Comparison of ENCODE assay signal across 19 cellular contexts in genomic region chr22:37224757-37225420, GRCh38. TPM values are rescaled to one million over a fixed set of nuclear protein-coding genes. Genes with fewer than 3 reads are reported as not detected.
DNase-seq lines count a peak whose midpoint lies in the region; ATAC-seq and TF ChIP-seq lines count a peak whose summit lies in the region.
"Had no signal": no experiment of that assay in that cellular context is flagged by ENCODE, and none has a peak within 500 bp of the region (broad histone marks: within the 10 kb centered on the region; RNA-seq: fewer than 3 reads in every experiment).

No MANE protein-coding gene starts in this region.

- H3K4me3 Mint-ChIP-seq in activated T-cell treated with anti-CD3 and anti-CD28 coated beads, Interleukin-2, amount 50 U/mL, for 24 hours: peak overlapping the region; percentile 11
- H3K4me3 Mint-ChIP-seq in activated T-cell treated with anti-CD3 and anti-CD28 coated beads, Interleukin-2, amount 50 U/mL, for 4 hours: no peak overlapping the region
- H3K4me3 Mint-ChIP-seq in activated naive CD8-positive, alpha-beta T cell treated with anti-CD3 and anti-CD28 coated beads, Interleukin-2, amount 50 U/mL, for 24 hours: peak overlapping the region; percentile 4

- no peak overlapping the region for H3K9ac ChIP-seq in OCI-LY1 (ENCODE audit: low read length)

- no peaks in the 10 kb centered on the region for H4K20me1 ChIP-seq in OCI-LY1 (ENCODE audit: insufficient read depth, low read length)
- H4K20me1 ChIP-seq in osteoblast (ENCODE audit: insufficient read depth, low read length): peaks cover 6% of the 10 kb centered on the region

- no peak for ATAC-seq in activated T-cell treated with anti-CD3 and anti-CD28 coated beads, Interleukin-2, amount 50 U/mL, for 4 hours
- ATAC-seq in activated naive CD8-positive, alpha-beta T cell treated with anti-CD3 and anti-CD28 coated beads, Interleukin-2, amount 50 U/mL, for 24 hours: no peak
- ATAC-seq: pancreas had no signal

- 0 out of 2 replicates have a peak, but pooled peaks cover 4% of the 10 kb centered on the region for H3F3A ChIP-seq in OCI-LY1 (ENCODE audit: insufficient read depth, low read length)

- H3K36me3 Mint-ChIP-seq in activated T-cell treated with anti-CD3 and anti-CD28 coated beads, Interleukin-2, amount 50 U/mL, for 24 hours (ENCODE audit: low read depth): peaks cover 88% of the 10 kb centered on the region
- H3K36me3 Mint-ChIP-seq in activated T-cell treated with anti-CD3 and anti-CD28 coated beads, Interleukin-2, amount 50 U/mL, for 4 hours (ENCODE audit: insufficient read depth): peaks cover 40% of the 10 kb centered on the region
- peaks cover 77% of the 10 kb centered on the region for H3K36me3 Mint-ChIP-seq in activated naive CD8-positive, alpha-beta T cell treated with anti-CD3 and anti-CD28 coated beads, Interleukin-2, amount 50 U/mL, for 24 hours (ENCODE audit: low read depth)

- H3K4me2 ChIP-seq in OCI-LY1 (ENCODE audit: low read length): no peak overlapping the region
- no peak overlapping the region for H3K4me2 ChIP-seq in osteoblast (ENCODE audit: insufficient read depth, low read length)

- no peaks in the 10 kb centered on the region for H3K27me3 ChIP-seq in OCI-LY1 (ENCODE audit: insufficient read depth, low read length)
- no peaks in the 10 kb centered on the region for H3K27me3 ChIP-seq in osteoblast (ENCODE audit: insufficient read depth, low read length)
- H3K27me3 ChIP-seq: breast epithelium, pancreas had no signal

- peaks cover 23% of the 10 kb centered on the region for H3K4me1 ChIP-seq in OCI-LY1 (ENCODE audit: insufficient read depth, low read length, severe bottlenecking)
- peaks cover 21% of the 10 kb centered on the region for H3K4me1 ChIP-seq in osteoblast (ENCODE audit: insufficient read depth, low read length)
- H3K4me1 ChIP-seq: breast epithelium, Caco-2, pancreas had no signal

- H3K4me3 ChIP-seq in OCI-LY1 (ENCODE audit: low read depth, low read length, poor library complexity, severe bottlenecking) (no peak overlapping the region), osteoblast (ENCODE audit: insufficient read depth, low read length) (no peak overlapping the region)
- H3K4me3 ChIP-seq: breast epithelium, pancreas had no signal

- H3K9me2 ChIP-seq in OCI-LY1 (ENCODE audit: low read depth, low read length): no peaks in the 10 kb centered on the region

- TF ChIP-seq CTCF in OCI-LY1 (IDR thresholded peaks at IDR 0.05; ENCODE audit: low read length): no peak
- TF ChIP-seq CTCF in osteoblast (IDR thresholded peaks at IDR 0.05; ENCODE audit: extremely low read depth, low read depth, low read length): no peak

- H3K27me3 Mint-ChIP-seq in activated T-cell treated with anti-CD3 and anti-CD28 coated beads, Interleukin-2, amount 50 U/mL, for 24 hours: no peaks in the 10 kb centered on the region
- no peaks in the 10 kb centered on the region for H3K27me3 Mint-ChIP-seq in activated T-cell treated with anti-CD3 and anti-CD28 coated beads, Interleukin-2, amount 50 U/mL, for 4 hours (ENCODE audit: low read depth)
- H3K27me3 Mint-ChIP-seq in activated naive CD8-positive, alpha-beta T cell treated with anti-CD3 and anti-CD28 coated beads, Interleukin-2, amount 50 U/mL, for 24 hours: no peaks in the 10 kb centered on the region

- H2AFZ ChIP-seq in OCI-LY1 (ENCODE audit: low read length) (no peak overlapping the region), osteoblast (ENCODE audit: low read length) (no peak overlapping the region)

- H3K36me3 ChIP-seq in OCI-LY1 (ENCODE audit: insufficient read depth, low read length) (peaks cover 65% of the 10 kb centered on the region), osteoblast (ENCODE audit: insufficient read depth, low read length) (peaks cover 16% of the 10 kb centered on the region)
- H3K36me3 ChIP-seq: breast epithelium, pancreas had no signal

- H3K9me3 ChIP-seq in OCI-LY1 (ENCODE audit: low read length) (peaks cover 4% of the 10 kb centered on the region; the same call in 1 of the 2 replicates), osteoblast (ENCODE audit: low read depth, low read length) (no peaks in the 10 kb centered on the region)
- H3K9me3 ChIP-seq: breast epithelium, Caco-2, pancreas had no signal

- DNase-seq in activated T-cell treated with anti-CD3 and anti-CD28 coated beads, Interleukin-2, amount 50 U/mL, for 24 hours: no peak
- no peak for DNase-seq in activated T-cell treated with anti-CD3 and anti-CD28 coated beads, Interleukin-2, amount 50 U/mL, for 4 hours
- no peak for DNase-seq in activated naive CD8-positive, alpha-beta T cell treated with anti-CD3 and anti-CD28 coated beads, Interleukin-2, amount 50 U/mL, for 24 hours
- peak; percentile 77 for DNase-seq in osteoblast (ENCODE audit: insufficient read length, low spot score, missing footprints)
- no peak for DNase-seq in retina
- DNase-seq in anterior cingulate cortex (lab: John Stamatoyannopoulos, UW): no peak
- DNase-seq in LoVo (ENCODE audit: low spot score): no peak
- DNase-seq: kidney, midbrain, NCI-H2081, NCI-H526 treated with DMSO at 0.1 percent for 48 hours, pancreas had no signal

- H3K27ac Mint-ChIP-seq in activated T-cell treated with anti-CD3 and anti-CD28 coated beads, Interleukin-2, amount 50 U/mL, for 24 hours: peak overlapping the region; percentile 96
- H3K27ac Mint-ChIP-seq in activated naive CD8-positive, alpha-beta T cell treated with anti-CD3 and anti-CD28 coated beads, Interleukin-2, amount 50 U/mL, for 24 hours: peak overlapping the region; percentile 76

- H3K9me3 Mint-ChIP-seq in activated T-cell treated with anti-CD3 and anti-CD28 coated beads, Interleukin-2, amount 50 U/mL, for 24 hours: peaks cover 10% of the 10 kb centered on the region
- peaks cover 12% of the 10 kb centered on the region for H3K9me3 Mint-ChIP-seq in activated T-cell treated with anti-CD3 and anti-CD28 coated beads, Interleukin-2, amount 50 U/mL, for 4 hours
- peaks cover 4% of the 10 kb centered on the region for H3K9me3 Mint-ChIP-seq in activated naive CD8-positive, alpha-beta T cell treated with anti-CD3 and anti-CD28 coated beads, Interleukin-2, amount 50 U/mL, for 24 hours

- peaks cover 91% of the 10 kb centered on the region for H3K4me1 Mint-ChIP-seq in activated T-cell treated with anti-CD3 and anti-CD28 coated beads, Interleukin-2, amount 50 U/mL, for 24 hours (ENCODE audit: low read depth)
- peaks cover 90% of the 10 kb centered on the region for H3K4me1 Mint-ChIP-seq in activated T-cell treated with anti-CD3 and anti-CD28 coated beads, Interleukin-2, amount 50 U/mL, for 4 hours (ENCODE audit: low read depth)
- H3K4me1 Mint-ChIP-seq in activated naive CD8-positive, alpha-beta T cell treated with anti-CD3 and anti-CD28 coated beads, Interleukin-2, amount 50 U/mL, for 24 hours: peaks cover 91% of the 10 kb centered on the region

- H3K79me2 ChIP-seq in OCI-LY1 (ENCODE audit: insufficient read depth, low read length) (no peaks in the 10 kb centered on the region), osteoblast (ENCODE audit: insufficient read depth, low read length) (no peaks in the 10 kb centered on the region)

- H3K27ac ChIP-seq in OCI-LY1 (ENCODE audit: low read depth, low read length, poor library complexity, severe bottlenecking) (peak overlapping the region; percentile 60), osteoblast (ENCODE audit: low read depth, low read length) (no peak overlapping the region)
- H3K27ac ChIP-seq: breast epithelium, pancreas had no signal

RNA-seq across cellular contexts. Expression of gene SSTR3, which starts 12.6 kb away (rescaled TPM):
- 1 to 10 TPM; 1.7 to 2.3 (median 1.9) TPM for total RNA-seq in activated T-cell treated with anti-CD3 and anti-CD28 coated beads, Interleukin-2, amount 50 U/mL, for 4 hours
- not detected in 2 replicates for total RNA-seq in osteoblast
- total RNA-seq: breast epithelium, Caco-2, fibroblast of lung, H4, RPMI7951, skeletal muscle tissue had no signal

RNA-seq across cellular contexts. Expression of gene RAC2, which starts 19.2 kb away (rescaled TPM):
- total RNA-seq in activated T-cell treated with anti-CD3 and anti-CD28 coated beads, Interleukin-2, amount 50 U/mL, for 4 hours: 100 to 1,000 TPM; 388 to 432 (median 395) TPM
- 13.6 and 14.5 TPM in 2 replicates for total RNA-seq in osteoblast

RNA-seq across cellular contexts. Expression of gene C1QTNF6, which starts 36.8 kb away (rescaled TPM):
- 1 to 10 TPM in 2 of 3 donors, under 1 TPM in 1; 0.96 to 2.4 (median 1.2) TPM for total RNA-seq in activated T-cell treated with anti-CD3 and anti-CD28 coated beads, Interleukin-2, amount 50 U/mL, for 4 hours
- 11.9 and 18.3 TPM in 2 replicates for total RNA-seq in osteoblast

RNA-seq across cellular contexts. Expression of gene CYTH4, which starts 57.4 kb away (rescaled TPM):
- 10 to 100 TPM in 1 of 3 donors, 1 to 10 TPM in 2; 9.0 to 10.9 (median 9.7) TPM for total RNA-seq in activated T-cell treated with anti-CD3 and anti-CD28 coated beads, Interleukin-2, amount 50 U/mL, for 4 hours
- 0.59 and 0.72 TPM in 2 replicates for total RNA-seq in osteoblast
- total RNA-seq: Caco-2 had no signal

Comparison
In these comparisons a context has a peak if more than half of its experiments do, and no peak if none do; other contexts are left out.
1. RNA of gene RAC2, which starts 19.2 kb away (total RNA-seq): 388 to 432 TPM in activated T-cell treated with anti-CD3 and anti-CD28 coated beads, Interleukin-2, amount 50 U/mL, for 4 hours; 13.6 to 14.5 TPM in osteoblast; every median in the first group is over 10 times any median in the second.